In the genomic region with DNA sequence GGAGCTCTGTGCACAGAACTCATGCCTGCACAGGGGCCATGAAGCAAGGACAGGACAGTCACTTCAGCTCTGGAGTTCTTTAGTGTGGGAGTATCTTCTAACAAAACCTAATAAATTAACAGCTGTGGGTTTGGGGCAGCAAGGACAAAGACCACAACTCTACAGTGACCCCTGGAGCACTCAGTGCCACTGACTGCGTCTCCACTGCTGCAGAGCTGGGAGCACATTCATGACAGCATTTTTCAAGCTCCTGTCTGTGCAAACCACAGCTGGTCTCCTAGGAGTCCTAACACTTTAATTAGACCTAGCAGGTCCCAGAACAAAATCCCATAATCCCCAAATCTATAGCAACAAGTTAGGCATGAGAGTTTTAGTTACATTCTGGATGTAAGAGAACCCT, we compare ENCODE assay signal across 23 cellular contexts.
"Had no signal": no experiment of that assay in that cellular context is flagged by ENCODE, and none has a peak within 500 bp of the region (broad histone marks: within the 10 kb centered on the region; RNA-seq: fewer than 3 reads in every experiment).

No MANE protein-coding gene starts in this region.

- H3K27me3 ChIP-seq: ascending aorta had no signal

- ATAC-seq: activated CD4-positive, alpha-beta T cell treated with anti-CD3 and anti-CD28 coated beads for 36 hours; activated CD8-positive, alpha-beta T cell treated with anti-CD3 and anti-CD28 coated beads for 36 hours; T-cell had no signal

- DNase-seq: activated CD4-positive, alpha-beta T cell treated with anti-CD3 and anti-CD28 coated beads for 36 hours; activated CD4-positive, alpha-beta T cell treated with anti-CD3 and anti-CD28 coated beads, Interleukin-2, amount 50 U/mL, for 1 hour; activated CD8-positive, alpha-beta memory T cell treated with anti-CD3 and anti-CD28 coated beads, Interleukin-2, amount 50 U/mL, for 4 hours; activated CD8-positive, alpha-beta T cell treated with anti-CD3 and anti-CD28 coated beads for 36 hours; activated naive CD4-positive, alpha-beta T cell treated with anti-CD3 and anti-CD28 coated beads, Interleukin-2, amount 50 U/mL, for 16 hours; activated naive CD8-positive, alpha-beta T cell treated with anti-CD3 and anti-CD28 coated beads, Interleukin-2, amount 10 ng/mL, durations not matched to agents 7 days and 5 days; brain microvascular endothelial cell; cerebellar nuclear complex; NCI-H1092; NCI-H1417; NCI-H1694 treated with DMSO at 0.1 percent for 48 hours; NCI-H2029 treated with DMSO at 0.1 percent for 48 hours; NCI-H345; NCI-H510A; NCI-H748 treated with DMSO at 0.1 percent for 48 hours; SIG-M5; T-cell; T-helper 2 cell had no signal

- H3K4me1 Mint-ChIP-seq: activated CD4-positive, alpha-beta T cell treated with anti-CD3 and anti-CD28 coated beads for 36 hours; activated naive CD8-positive, alpha-beta T cell treated with anti-CD3 and anti-CD28 coated beads, Interleukin-2, amount 10 ng/mL, durations not matched to agents 7 days and 5 days; T-cell had no signal

- H3K4me3 ChIP-seq: ascending aorta, cardiac muscle cell, SK-N-MC had no signal

- H3K9me3 Mint-ChIP-seq: activated CD8-positive, alpha-beta T cell treated with anti-CD3 and anti-CD28 coated beads for 36 hours; activated naive CD8-positive, alpha-beta T cell treated with anti-CD3 and anti-CD28 coated beads, Interleukin-2, amount 10 ng/mL, durations not matched to agents 7 days and 5 days; T-cell had no signal

- H3K36me3 ChIP-seq: ascending aorta, brain microvascular endothelial cell, cardiac muscle cell had no signal

- H3K27ac ChIP-seq: ascending aorta, brain microvascular endothelial cell, cardiac muscle cell, KMS-11, SK-N-MC, VCaP had no signal

- H3K27ac Mint-ChIP-seq: activated CD4-positive, alpha-beta T cell treated with anti-CD3 and anti-CD28 coated beads for 36 hours; activated CD8-positive, alpha-beta T cell treated with anti-CD3 and anti-CD28 coated beads for 36 hours; activated naive CD8-positive, alpha-beta T cell treated with anti-CD3 and anti-CD28 coated beads, Interleukin-2, amount 10 ng/mL, durations not matched to agents 7 days and 5 days; T-cell had no signal

- H3K36me3 Mint-ChIP-seq: activated naive CD8-positive, alpha-beta T cell treated with anti-CD3 and anti-CD28 coated beads, Interleukin-2, amount 10 ng/mL, durations not matched to agents 7 days and 5 days; T-cell had no signal

- H3K27me3 Mint-ChIP-seq: activated CD8-positive, alpha-beta T cell treated with anti-CD3 and anti-CD28 coated beads for 36 hours had no signal

- H3K9me3 ChIP-seq: ascending aorta had no signal

- H3K9ac ChIP-seq: KMS-11 had no signal

- H3K4me3 Mint-ChIP-seq: activated CD4-positive, alpha-beta T cell treated with anti-CD3 and anti-CD28 coated beads for 36 hours; activated CD8-positive, alpha-beta T cell treated with anti-CD3 and anti-CD28 coated beads for 36 hours; activated naive CD8-positive, alpha-beta T cell treated with anti-CD3 and anti-CD28 coated beads, Interleukin-2, amount 10 ng/mL, durations not matched to agents 7 days and 5 days; T-cell had no signal

- H3K4me1 ChIP-seq: ascending aorta had no signal

- H3K4me2 ChIP-seq: KMS-11 had no signal
